ENCODE assay signal across 14 cellular contexts in genomic region chr21:41217656-41218380, GRCh38. TPM values are rescaled to one million over a fixed set of nuclear protein-coding genes. Genes with fewer than 3 reads are reported as not detected.
DNase-seq lines count a peak whose midpoint lies in the region; ATAC-seq and TF ChIP-seq lines count a peak whose summit lies in the region.
"Had no signal": no experiment of that assay in that cellular context is flagged by ENCODE, and none has a peak within 500 bp of the region (broad histone marks: within the 10 kb centered on the region; RNA-seq: fewer than 3 reads in every experiment).

No MANE protein-coding gene starts in this region.

- H3K27ac ChIP-seq in ascending aorta = peak overlapping the region; percentile 33 to 68

- no peak for TF ChIP-seq CTCF in ascending aorta (IDR thresholded peaks at IDR 0.05)

- no peak overlapping the region for H3K4me3 ChIP-seq in ascending aorta

- peak; percentile 86 for ATAC-seq in Right ventricle myocardium superior (ENCODE audit: poor library complexity)

- DNase-seq in COLO829 (ENCODE audit: low spot score) (peak; percentile 77), ascending aorta (ENCODE audit: low spot score in 2 of 2) (peak in 1 of 2 donors; percentile 82), Right ventricle myocardium superior (peak; percentile 81), non-pigmented ciliary epithelial cell (ENCODE audit: low read depth) (peak; percentile 22), occipital lobe (lab: John Stamatoyannopoulos, UW) (no peak), hypothalamus (lab: John Stamatoyannopoulos, UW) (no peak), HuH-7.5 (ENCODE audit: low spot score) (no peak), T1000 (lab: John Stamatoyannopoulos, UW) (no peak)
- DNase-seq: activated CD4-positive, alpha-beta memory T cell treated with anti-CD3 and anti-CD28 coated beads for 36 hours; activated naive CD4-positive, alpha-beta T cell; cortex of kidney; DMS79 treated with DMSO at 0.1 percent for 48 hours; hippocampal formation had no signal

- no peaks in the 10 kb centered on the region for H3K36me3 ChIP-seq in ascending aorta

- peaks cover 0 to 20% of the 10 kb centered on the region in 2 donors for H3K4me1 ChIP-seq in ascending aorta

- intact Hi-C loops in ascending aorta (cut with DNase I) (loop anchor here (5.0 kb wide), 1 partner anchor 34 kb away; no protein-coding TSS in a partner anchor), Right ventricle myocardium superior (cut with DNase I) (no loop called here)

- H3K9me3 ChIP-seq in ascending aorta = no peaks in the 10 kb centered on the region

- H3K27me3 ChIP-seq in ascending aorta = no peaks in the 10 kb centered on the region

RNA-seq across cellular contexts. Expression of gene BACE2, which starts 49.9 kb away (rescaled TPM):
- total RNA-seq in ascending aorta (151 TPM), Right ventricle myocardium superior (11.4 TPM), occipital lobe (8.6 TPM)
- total RNA-seq: OCI-LY7 had no signal

Comparison
In these comparisons a context has a peak if more than half of its experiments do, and no peak if none do; other contexts are left out.
1. DNase-seq: peak in COLO829 (single experiment), Right ventricle myocardium superior (single experiment) and non-pigmented ciliary epithelial cell (single experiment); none in occipital lobe (single experiment), hypothalamus (0 of 51), HuH-7.5 (single experiment) and T1000 (single experiment).
2. RNA of gene BACE2, which starts 49.9 kb away (total RNA-seq): 151 TPM in ascending aorta (single experiment); 11.4 TPM in Right ventricle myocardium superior (single experiment) and 8.6 TPM in occipital lobe (single experiment); every median in the first group is over 10 times any median in the second.